ENCODE assay signal across 8 cellular contexts in the genomic region with DNA sequence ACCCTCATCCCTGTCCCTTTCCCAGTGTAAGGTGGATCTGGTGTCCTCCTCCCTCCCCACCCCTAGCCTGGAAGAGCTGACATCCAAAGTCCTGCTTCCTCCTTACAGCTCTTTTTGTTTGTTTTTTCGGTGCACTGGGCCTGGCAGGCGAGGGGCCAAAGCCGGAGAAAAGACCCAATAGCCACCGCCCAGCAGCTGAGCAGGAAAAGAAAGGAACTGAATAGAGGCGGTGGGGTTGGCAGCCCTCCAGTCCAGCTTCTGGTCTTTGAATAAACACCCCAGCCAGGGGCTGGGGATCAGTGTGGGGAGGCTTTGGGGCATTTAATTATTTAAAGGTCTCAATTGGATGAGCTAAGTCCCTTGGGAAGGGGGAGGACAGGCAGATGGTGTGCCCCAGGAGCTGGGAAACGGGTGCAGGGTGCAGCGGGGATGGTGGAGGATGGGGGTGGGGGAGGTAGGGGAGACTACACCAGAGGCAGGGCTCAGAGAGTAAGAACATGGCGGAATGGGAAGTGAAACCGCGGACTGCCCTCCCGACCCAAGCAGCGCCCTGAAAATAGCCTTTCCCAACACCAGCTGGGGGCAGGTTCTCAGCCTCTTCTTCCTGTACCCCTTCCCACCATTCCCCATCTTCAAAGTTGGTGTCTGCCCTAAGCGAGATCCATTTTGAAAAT. TPM values are rescaled to one million over a fixed set of nuclear protein-coding genes. Genes with fewer than 3 reads are reported as not detected.
DNase-seq lines count a peak whose midpoint lies in the region; FAIRE-seq and TF ChIP-seq lines count a peak whose summit lies in the region.

No MANE protein-coding gene starts in this region.

- H3K27me3 ChIP-seq in muscle layer of colon (ENCODE audit: control insufficient read depth in 1 of 2, insufficient read depth in 2 of 2, low read length in 2 of 2) (no peaks in the 10 kb centered on the region), uterus (no peaks in the 10 kb centered on the region)

- H3K27ac ChIP-seq in muscle layer of colon (ENCODE audit: low read depth, low read length) (peak overlapping the region; percentile 70), uterus (peak overlapping the region in 1 of 2 donors; percentile 87)

- DNase-seq in GM12892 (ENCODE audit: insufficient read length) (peak; percentile 54), NCI-H2171 treated with DMSO at 0.1 percent for 48 hours (lab: John Stamatoyannopoulos, UW) (peak; percentile 50), middle frontal gyrus (ENCODE audit: extremely low spot score, low spot score) (no peak), uterus (no peak), GM19240 (ENCODE audit: insufficient read length, low spot score) (no peak), cerebellum (ENCODE audit: low spot score) (no peak)

- H3K36me3 ChIP-seq in muscle layer of colon (ENCODE audit: insufficient read depth, low read length) (no peaks in the 10 kb centered on the region), uterus (no peaks in the 10 kb centered on the region)

- H3K4me1 ChIP-seq in muscle layer of colon (ENCODE audit: insufficient read depth, low read length): peaks cover 29% of the 10 kb centered on the region
- peaks cover 0 to 20% of the 10 kb centered on the region in 2 donors for H3K4me1 ChIP-seq in uterus

- H3K4me3 ChIP-seq in muscle layer of colon (ENCODE audit: low read depth in 1 of 2, low read length in 2 of 2) (no peak overlapping the region), uterus (no peak overlapping the region)

- FAIRE-seq in GM12892 (lab: Jason Lieb, UNC): peak; percentile 17

- TF ChIP-seq CTCF in brain (conservative IDR thresholded peaks at IDR 0.05) (no peak), uterus (IDR thresholded peaks at IDR 0.05) (no peak)

- peak overlapping the region; percentile 96 to 98 (median 97) for H3K27ac Mint-ChIP-seq in brain

- no peaks in the 10 kb centered on the region for H3K9me3 Mint-ChIP-seq in brain

- intact Hi-C loops in uterus (cut with DNase I; ENCODE audit: low total_unique reads): no loop called here

- H3K9me3 ChIP-seq in muscle layer of colon (ENCODE audit: low read length): no peaks in the 10 kb centered on the region
- no peaks in the 10 kb centered on the region for H3K9me3 ChIP-seq in uterus

- no peaks in the 10 kb centered on the region for H3K36me3 Mint-ChIP-seq in brain

- TF ChIP-seq POLR2A in GM12892 (IDR thresholded peaks at IDR 0.05; ENCODE audit: low read depth, low read length) (no peak), uterus (IDR thresholded peaks at IDR 0.05) (no peak)

- peaks cover 8% of the 10 kb centered on the region for H3K27me3 Mint-ChIP-seq in brain

- no peak overlapping the region for H3K9ac ChIP-seq in muscle layer of colon (ENCODE audit: low read length)

- H3K4me1 Mint-ChIP-seq in brain: peaks cover 87% of the 10 kb centered on the region

- peak overlapping the region; percentile 76 to 84 (median 80) for H3K4me3 Mint-ChIP-seq in brain

RNA-seq across cellular contexts. Expression of gene BTG2, which starts 20.2 kb away (rescaled TPM):
- 58.2 TPM for polyA plus RNA-seq in GM12892 (2012; ENCODE audit: missing spikeins)
- 117 TPM for polyA plus RNA-seq in brain (ENCODE audit: insufficient read depth, low read depth, low replicate concordance)
- total RNA-seq in uterus: 10 to 100 TPM; 14.6 to 95.9 (median 56.5) TPM
- total RNA-seq in cerebellum: 17.4 TPM

RNA-seq across cellular contexts. Expression of gene FMOD, which starts 25.4 kb away (rescaled TPM):
- polyA plus RNA-seq in GM12892 (2012; ENCODE audit: missing spikeins): 0.13 TPM
- polyA plus RNA-seq in brain (ENCODE audit: insufficient read depth, low read depth, low replicate concordance): 7.9 TPM
- total RNA-seq in uterus: 100 to 1,000 TPM in 1 of 4 donors, 10 to 100 TPM in 3; 41.8 to 119 (median 82.7) TPM
- total RNA-seq in cerebellum: 1.6 TPM

Comparison
In these comparisons a context has a peak if more than half of its experiments do, and no peak if none do; other contexts are left out.
1. DNase-seq: peak in GM12892 (single experiment) and NCI-H2171 treated with DMSO at 0.1 percent for 48 hours (single experiment); none in middle frontal gyrus (single experiment), uterus (0 of 2), GM19240 (single experiment) and cerebellum (single experiment).
2. RNA of gene FMOD, which starts 25.4 kb away (total RNA-seq): 41.8 to 119 TPM in uterus; 1.6 TPM in cerebellum (single experiment); every median in the first group is over 10 times any median in the second.